In the genomic region with DNA sequence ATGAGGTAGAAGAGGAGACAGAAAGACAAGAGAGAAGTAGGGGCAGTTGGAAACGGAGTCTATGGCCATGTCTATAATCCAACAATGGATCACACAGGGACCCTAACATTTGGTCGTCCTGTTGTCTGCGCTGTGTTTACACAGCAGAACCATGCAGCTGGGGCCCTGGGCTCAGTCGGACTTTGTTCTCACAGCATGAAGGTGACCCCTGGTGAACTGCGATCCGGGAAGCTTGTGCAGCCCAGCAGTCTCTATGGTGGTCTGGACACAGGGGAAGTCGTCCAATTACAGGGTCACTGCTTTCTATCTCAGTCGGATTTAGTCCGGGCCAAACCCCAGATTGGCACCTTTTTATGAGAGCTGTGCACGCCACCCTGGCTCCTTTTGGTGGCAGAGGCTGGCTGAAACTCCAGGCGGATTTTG, we compare ENCODE assay signal across 1 cellular context.
TF ChIP-seq lines count a peak whose summit lies in the region.

No MANE protein-coding gene starts in this region.

TF ChIP-seq in HepG2, 621 proteins besides CTCF, POLR2A, EP300 and RAD21 (continued from another document and continues in another):
- TF ChIP-seq, protein P1, sequence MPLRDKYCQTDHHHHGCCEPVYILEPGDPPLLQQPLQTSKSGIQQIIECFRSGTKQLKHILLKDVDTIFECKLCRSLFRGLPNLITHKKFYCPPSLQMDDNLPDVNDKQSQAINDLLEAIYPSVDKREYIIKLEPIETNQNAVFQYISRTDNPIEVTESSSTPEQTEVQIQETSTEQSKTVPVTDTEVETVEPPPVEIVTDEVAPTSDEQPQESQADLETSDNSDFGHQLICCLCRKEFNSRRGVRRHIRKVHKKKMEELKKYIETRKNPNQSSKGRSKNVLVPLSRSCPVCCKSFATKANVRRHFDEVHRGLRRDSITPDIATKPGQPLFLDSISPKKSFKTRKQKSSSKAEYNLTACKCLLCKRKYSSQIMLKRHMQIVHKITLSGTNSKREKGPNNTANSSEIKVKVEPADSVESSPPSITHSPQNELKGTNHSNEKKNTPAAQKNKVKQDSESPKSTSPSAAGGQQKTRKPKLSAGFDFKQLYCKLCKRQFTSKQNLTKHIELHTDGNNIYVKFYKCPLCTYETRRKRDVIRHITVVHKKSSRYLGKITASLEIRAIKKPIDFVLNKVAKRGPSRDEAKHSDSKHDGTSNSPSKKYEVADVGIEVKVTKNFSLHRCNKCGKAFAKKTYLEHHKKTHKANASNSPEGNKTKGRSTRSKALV (CRISPR knock-in tag; IDR thresholded peaks at IDR 0.05): peak; percentile 64
- TF ChIP-seq MEF2D (CRISPR knock-in tag; IDR thresholded peaks at IDR 0.05): 0 out of 2 replicates have a peak, but pooled peaks have one; percentile 85
- TF ChIP-seq ZSCAN20 (CRISPR knock-in tag; IDR thresholded peaks at IDR 0.05; ENCODE audit: borderline replicate concordance): peak; percentile 65
- peak; percentile 61 for TF ChIP-seq ZNF629 (CRISPR knock-in tag; conservative IDR thresholded peaks at IDR 0.05)
- TF ChIP-seq PATZ1 (CRISPR knock-in tag; IDR thresholded peaks at IDR 0.05): peak; percentile 95
- TF ChIP-seq TBL1XR1 (IDR thresholded peaks at IDR 0.05; ENCODE audit: borderline replicate concordance, low read length, partially characterized antibody): peak; percentile 85
- TF ChIP-seq ZBTB38 (CRISPR knock-in tag; IDR thresholded peaks at IDR 0.05): peak; percentile 93
- TF ChIP-seq ZNF501 (CRISPR knock-in tag; IDR thresholded peaks at IDR 0.05): peak; percentile 93
- TF ChIP-seq, protein P2, sequence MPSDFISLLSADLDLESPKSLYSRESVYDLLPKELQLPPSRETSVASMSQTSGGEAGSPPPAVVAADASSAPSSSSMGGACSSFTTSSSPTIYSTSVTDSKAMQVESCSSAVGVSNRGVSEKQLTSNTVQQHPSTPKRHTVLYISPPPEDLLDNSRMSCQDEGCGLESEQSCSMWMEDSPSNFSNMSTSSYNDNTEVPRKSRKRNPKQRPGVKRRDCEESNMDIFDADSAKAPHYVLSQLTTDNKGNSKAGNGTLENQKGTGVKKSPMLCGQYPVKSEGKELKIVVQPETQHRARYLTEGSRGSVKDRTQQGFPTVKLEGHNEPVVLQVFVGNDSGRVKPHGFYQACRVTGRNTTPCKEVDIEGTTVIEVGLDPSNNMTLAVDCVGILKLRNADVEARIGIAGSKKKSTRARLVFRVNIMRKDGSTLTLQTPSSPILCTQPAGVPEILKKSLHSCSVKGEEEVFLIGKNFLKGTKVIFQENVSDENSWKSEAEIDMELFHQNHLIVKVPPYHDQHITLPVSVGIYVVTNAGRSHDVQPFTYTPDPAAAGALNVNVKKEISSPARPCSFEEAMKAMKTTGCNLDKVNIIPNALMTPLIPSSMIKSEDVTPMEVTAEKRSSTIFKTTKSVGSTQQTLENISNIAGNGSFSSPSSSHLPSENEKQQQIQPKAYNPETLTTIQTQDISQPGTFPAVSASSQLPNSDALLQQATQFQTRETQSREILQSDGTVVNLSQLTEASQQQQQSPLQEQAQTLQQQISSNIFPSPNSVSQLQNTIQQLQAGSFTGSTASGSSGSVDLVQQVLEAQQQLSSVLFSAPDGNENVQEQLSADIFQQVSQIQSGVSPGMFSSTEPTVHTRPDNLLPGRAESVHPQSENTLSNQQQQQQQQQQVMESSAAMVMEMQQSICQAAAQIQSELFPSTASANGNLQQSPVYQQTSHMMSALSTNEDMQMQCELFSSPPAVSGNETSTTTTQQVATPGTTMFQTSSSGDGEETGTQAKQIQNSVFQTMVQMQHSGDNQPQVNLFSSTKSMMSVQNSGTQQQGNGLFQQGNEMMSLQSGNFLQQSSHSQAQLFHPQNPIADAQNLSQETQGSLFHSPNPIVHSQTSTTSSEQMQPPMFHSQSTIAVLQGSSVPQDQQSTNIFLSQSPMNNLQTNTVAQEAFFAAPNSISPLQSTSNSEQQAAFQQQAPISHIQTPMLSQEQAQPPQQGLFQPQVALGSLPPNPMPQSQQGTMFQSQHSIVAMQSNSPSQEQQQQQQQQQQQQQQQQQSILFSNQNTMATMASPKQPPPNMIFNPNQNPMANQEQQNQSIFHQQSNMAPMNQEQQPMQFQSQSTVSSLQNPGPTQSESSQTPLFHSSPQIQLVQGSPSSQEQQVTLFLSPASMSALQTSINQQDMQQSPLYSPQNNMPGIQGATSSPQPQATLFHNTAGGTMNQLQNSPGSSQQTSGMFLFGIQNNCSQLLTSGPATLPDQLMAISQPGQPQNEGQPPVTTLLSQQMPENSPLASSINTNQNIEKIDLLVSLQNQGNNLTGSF (CRISPR knock-in tag; IDR thresholded peaks at IDR 0.05): peak; percentile 70; the same call in 1 of the 2 replicates
- TF ChIP-seq ADNP (CRISPR knock-in tag; IDR thresholded peaks at IDR 0.05): no peak
- TF ChIP-seq NR3C1 (CRISPR knock-in tag; IDR thresholded peaks at IDR 0.05): no peak
- TF ChIP-seq, protein P3, sequence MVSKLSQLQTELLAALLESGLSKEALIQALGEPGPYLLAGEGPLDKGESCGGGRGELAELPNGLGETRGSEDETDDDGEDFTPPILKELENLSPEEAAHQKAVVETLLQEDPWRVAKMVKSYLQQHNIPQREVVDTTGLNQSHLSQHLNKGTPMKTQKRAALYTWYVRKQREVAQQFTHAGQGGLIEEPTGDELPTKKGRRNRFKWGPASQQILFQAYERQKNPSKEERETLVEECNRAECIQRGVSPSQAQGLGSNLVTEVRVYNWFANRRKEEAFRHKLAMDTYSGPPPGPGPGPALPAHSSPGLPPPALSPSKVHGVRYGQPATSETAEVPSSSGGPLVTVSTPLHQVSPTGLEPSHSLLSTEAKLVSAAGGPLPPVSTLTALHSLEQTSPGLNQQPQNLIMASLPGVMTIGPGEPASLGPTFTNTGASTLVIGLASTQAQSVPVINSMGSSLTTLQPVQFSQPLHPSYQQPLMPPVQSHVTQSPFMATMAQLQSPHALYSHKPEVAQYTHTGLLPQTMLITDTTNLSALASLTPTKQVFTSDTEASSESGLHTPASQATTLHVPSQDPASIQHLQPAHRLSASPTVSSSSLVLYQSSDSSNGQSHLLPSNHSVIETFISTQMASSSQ (IDR thresholded peaks at IDR 0.05; ENCODE audit: low read depth): peak; percentile 81
- TF ChIP-seq, protein P3 (CRISPR knock-in tag; IDR thresholded peaks at IDR 0.05; ENCODE audit: borderline replicate concordance): peak; percentile 94
- peak; percentile 80 for TF ChIP-seq RBFOX2 (IDR thresholded peaks at IDR 0.05; ENCODE audit: low read depth, low read length)
- no peak for TF ChIP-seq ZFP36L2 (CRISPR knock-in tag; IDR thresholded peaks at IDR 0.05)
- TF ChIP-seq ZNF75D (CRISPR knock-in tag; IDR thresholded peaks at IDR 0.05; ENCODE audit: borderline replicate concordance): no peak
- TF ChIP-seq, protein P4, sequence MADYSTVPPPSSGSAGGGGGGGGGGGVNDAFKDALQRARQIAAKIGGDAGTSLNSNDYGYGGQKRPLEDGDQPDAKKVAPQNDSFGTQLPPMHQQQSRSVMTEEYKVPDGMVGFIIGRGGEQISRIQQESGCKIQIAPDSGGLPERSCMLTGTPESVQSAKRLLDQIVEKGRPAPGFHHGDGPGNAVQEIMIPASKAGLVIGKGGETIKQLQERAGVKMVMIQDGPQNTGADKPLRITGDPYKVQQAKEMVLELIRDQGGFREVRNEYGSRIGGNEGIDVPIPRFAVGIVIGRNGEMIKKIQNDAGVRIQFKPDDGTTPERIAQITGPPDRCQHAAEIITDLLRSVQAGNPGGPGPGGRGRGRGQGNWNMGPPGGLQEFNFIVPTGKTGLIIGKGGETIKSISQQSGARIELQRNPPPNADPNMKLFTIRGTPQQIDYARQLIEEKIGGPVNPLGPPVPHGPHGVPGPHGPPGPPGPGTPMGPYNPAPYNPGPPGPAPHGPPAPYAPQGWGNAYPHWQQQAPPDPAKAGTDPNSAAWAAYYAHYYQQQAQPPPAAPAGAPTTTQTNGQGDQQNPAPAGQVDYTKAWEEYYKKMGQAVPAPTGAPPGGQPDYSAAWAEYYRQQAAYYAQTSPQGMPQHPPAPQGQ (CRISPR knock-in tag; IDR thresholded peaks at IDR 0.05; ENCODE audit: borderline replicate concordance): peak; percentile 97; the same call in 1 of the 2 replicates
- no peak for TF ChIP-seq TRIM24 (CRISPR knock-in tag; IDR thresholded peaks at IDR 0.05)
- peak; percentile 99 for TF ChIP-seq FOXO1 (CRISPR knock-in tag; IDR thresholded peaks at IDR 0.05)
- TF ChIP-seq GATA4 (IDR thresholded peaks at IDR 0.05; ENCODE audit: borderline replicate concordance, low read depth): peak; percentile 81; the same call in 1 of the 2 replicates
- peak; percentile 91 for TF ChIP-seq FOXC1 (CRISPR knock-in tag; IDR thresholded peaks at IDR 0.05; ENCODE audit: borderline replicate concordance)
- TF ChIP-seq ZBTB4 (CRISPR knock-in tag; IDR thresholded peaks at IDR 0.05; ENCODE audit: borderline replicate concordance): peak; percentile 95; the same call in 1 of the 2 replicates
- TF ChIP-seq THAP11 (CRISPR knock-in tag; IDR thresholded peaks at IDR 0.05): peak; percentile 78
- TF ChIP-seq ZNF234 (CRISPR knock-in tag; conservative IDR thresholded peaks at IDR 0.05): no peak; the same call in 1 of the 2 replicates
- TF ChIP-seq MXD3 (CRISPR knock-in tag; IDR thresholded peaks at IDR 0.05): peak; percentile 57; the same call in 1 of the 2 replicates
- TF ChIP-seq HOXA7 (CRISPR knock-in tag; IDR thresholded peaks at IDR 0.05): no peak
- TF ChIP-seq ZNF792 (CRISPR knock-in tag; IDR thresholded peaks at IDR 0.05): peak; percentile 95
- 0 out of 2 replicates have a peak, but pooled peaks have one; percentile 49 for TF ChIP-seq SETDB1 (CRISPR knock-in tag; IDR thresholded peaks at IDR 0.05; ENCODE audit: borderline replicate concordance)
- TF ChIP-seq ZSCAN12 (CRISPR knock-in tag; IDR thresholded peaks at IDR 0.05): no peak
- peak; percentile 44 for TF ChIP-seq NFYC (CRISPR knock-in tag; IDR thresholded peaks at IDR 0.05)
- TF ChIP-seq MEIS2 (CRISPR knock-in tag; IDR thresholded peaks at IDR 0.05): peak; percentile 96
- TF ChIP-seq, protein P5, sequence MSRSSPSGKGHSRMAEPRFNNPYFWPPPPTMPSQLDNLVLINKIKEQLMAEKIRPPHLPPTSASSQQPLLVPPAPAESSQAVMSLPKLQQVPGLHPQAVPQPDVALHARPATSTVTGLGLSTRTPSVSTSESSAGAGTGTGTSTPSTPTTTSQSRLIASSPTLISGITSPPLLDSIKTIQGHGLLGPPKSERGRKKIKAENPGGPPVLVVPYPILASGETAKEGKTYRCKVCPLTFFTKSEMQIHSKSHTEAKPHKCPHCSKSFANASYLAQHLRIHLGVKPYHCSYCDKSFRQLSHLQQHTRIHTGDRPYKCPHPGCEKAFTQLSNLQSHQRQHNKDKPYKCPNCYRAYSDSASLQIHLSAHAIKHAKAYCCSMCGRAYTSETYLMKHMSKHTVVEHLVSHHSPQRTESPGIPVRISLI (CRISPR knock-in tag; IDR thresholded peaks at IDR 0.05; ENCODE audit: borderline replicate concordance): peak; percentile 71; the same call in 1 of the 2 replicates
- TF ChIP-seq NFATC3 (CRISPR knock-in tag; IDR thresholded peaks at IDR 0.05): no peak; the same call in 1 of the 2 replicates
- peak; percentile 87 for TF ChIP-seq CBFB (CRISPR knock-in tag; IDR thresholded peaks at IDR 0.05)
- peak; percentile 88; the same call in 1 of the 2 replicates for TF ChIP-seq ZSCAN21 (CRISPR knock-in tag; IDR thresholded peaks at IDR 0.05; ENCODE audit: borderline replicate concordance)
- peak; percentile 61; the same call in 1 of the 2 replicates for TF ChIP-seq ZNF607 (CRISPR knock-in tag; IDR thresholded peaks at IDR 0.05; ENCODE audit: borderline replicate concordance)
- 0 out of 2 replicates have a peak, but pooled peaks have one; percentile 68 for TF ChIP-seq ZNF572 (CRISPR knock-in tag; IDR thresholded peaks at IDR 0.05)
